1 cellular context compared by ENCODE assay signal in genomic region chr6:33199687-33200233, GRCh38.
A peak's percentile ranks its signal among the peaks of the same experiment; 100 is the strongest.
TF ChIP-seq lines count a peak whose summit lies in the region.

No MANE protein-coding gene starts in this region.

TF ChIP-seq in A549, 52 proteins besides CTCF, POLR2A, EP300 and RAD21:
- TF ChIP-seq PBX3 (IDR thresholded peaks at IDR 0.05) (no peak), KDM5A (IDR thresholded peaks at IDR 0.05) (0 out of 2 replicates have a peak, but pooled peaks have one; percentile 7), JUN (IDR thresholded peaks at IDR 0.05) (no peak), MYC (IDR thresholded peaks at IDR 0.05; ENCODE audit: borderline replicate concordance, low read length) (no peak), USF2 (IDR thresholded peaks at IDR 0.05) (peak; percentile 28; the same call in 1 of the 2 replicates), E2F6 (IDR thresholded peaks at IDR 0.05; ENCODE audit: borderline replicate concordance, low read depth) (no peak), HES2 (IDR thresholded peaks at IDR 0.05) (no peak), KDM1A (IDR thresholded peaks at IDR 0.05; ENCODE audit: low read depth) (no peak), TP53 (CRISPR knock-in tag; IDR thresholded peaks at IDR 0.05) (no peak), BHLHE40 (IDR thresholded peaks at IDR 0.05; ENCODE audit: low read depth, low read length) (no peak), MAX (IDR thresholded peaks at IDR 0.05) (peak; percentile 37)
TF ChIP-seq in A549: peak in this region for 3.
